In the genomic region with DNA sequence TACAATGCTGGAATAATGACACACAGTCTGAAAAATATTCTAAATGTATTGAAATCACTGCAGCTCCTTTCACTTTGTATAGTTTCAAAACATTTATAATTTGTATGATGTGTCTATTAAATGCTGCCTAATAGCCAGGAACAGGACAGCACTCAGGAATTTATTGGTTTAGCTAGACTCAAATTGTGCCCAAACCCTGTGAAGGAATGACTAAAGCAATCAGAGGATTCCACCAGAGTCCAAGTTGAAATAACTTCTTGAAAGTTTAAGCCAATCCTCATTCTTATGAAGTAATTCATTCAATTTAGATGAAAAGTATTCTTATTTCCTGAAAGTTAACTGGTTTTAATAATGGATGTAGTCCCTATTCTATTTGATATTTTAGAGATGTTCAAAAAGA, we compare ENCODE assay signal across 27 cellular contexts.
"Had no signal": no experiment of that assay in that cellular context is flagged by ENCODE, and none has a peak within 500 bp of the region (broad histone marks: within the 10 kb centered on the region; RNA-seq: fewer than 3 reads in every experiment).

No MANE protein-coding gene starts in this region.

- H3K27me3 ChIP-seq: heart left ventricle, left lung, pancreas, spleen, thyroid gland, upper lobe of right lung had no signal

- H3K36me3 ChIP-seq: heart left ventricle, left lung, pancreas, prostate gland, spleen, thyroid gland, upper lobe of right lung had no signal

- H3K4me1 ChIP-seq: heart left ventricle, left lung, pancreas, prostate gland, spleen, thyroid gland, upper lobe of right lung had no signal

- H3K9me3 ChIP-seq: left lung, mucosa of descending colon, pancreas, prostate gland, spleen, thyroid gland, upper lobe of right lung had no signal

- ATAC-seq: heart left ventricle; left colon; left lung; mucosa of descending colon; naive thymus-derived CD4-positive, alpha-beta T cell; natural killer cell treated with Interleukin-12 subunit alpha and Interleukin-12 subunit beta and Interleukin-15 and Interleukin-18, amount 100 ng/mL, for 72 hours; pancreas; right cardiac atrium; sciatic nerve; stimulated activated effector memory CD8-positive, alpha-beta T cell treated with anti-CD3 and anti-CD28 coated beads, Interleukin-12 subunit alpha, Interleukin-12 subunit beta, amount 100 ng/mL, for 72 hours; upper lobe of right lung had no signal

- H3K27ac ChIP-seq: heart left ventricle, left lung, pancreas, prostate gland, spleen, thyroid gland, upper lobe of right lung had no signal

- H3K4me3 ChIP-seq: heart left ventricle, left lung, lung, mucosa of descending colon, pancreas, prostate gland, spleen, thyroid gland, upper lobe of right lung had no signal

- DNase-seq: heart left ventricle; hypothalamus; immature natural killer cell; kidney; left colon; left lung; mesendoderm; midbrain; mucosa of descending colon; naive thymus-derived CD4-positive, alpha-beta T cell; pancreas; posterior cingulate gyrus; retina; right cardiac atrium; small intestine; spleen; stimulated activated CD4-positive, alpha-beta T cell treated with anti-CD3 and anti-CD28 coated beads, Interleukin-4, amount 100 ng/mL, for 24 hours; stimulated activated naive CD4-positive, alpha-beta T cell; substantia nigra; thyroid gland; trophoblast cell; upper lobe of right lung had no signal
